Comparison of ENCODE assay signal across 18 cellular contexts in the genomic region with DNA sequence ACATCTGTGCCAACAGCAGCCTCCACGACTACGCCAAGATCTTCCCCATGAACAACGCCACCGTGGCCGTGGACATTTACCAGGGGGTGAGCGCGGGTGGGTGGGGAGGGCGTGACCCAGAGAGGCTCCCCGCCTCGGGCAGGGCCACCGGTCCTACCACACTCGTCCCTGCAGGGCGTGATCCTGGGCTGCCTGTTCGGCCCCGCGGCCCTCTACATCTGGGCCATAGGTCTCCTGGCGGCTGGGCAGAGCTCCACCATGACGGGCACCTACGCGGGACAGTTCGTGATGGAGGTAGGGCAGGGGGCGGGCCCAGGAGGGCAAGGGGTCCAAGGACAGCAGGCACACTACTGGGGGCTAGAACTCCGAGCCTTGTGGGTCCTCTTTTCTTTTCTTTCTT. TPM values are rescaled to one million over a fixed set of nuclear protein-coding genes. Genes with fewer than 3 reads are reported as not detected.
DNase-seq lines count a peak whose midpoint lies in the region; ATAC-seq, FAIRE-seq and TF ChIP-seq lines count a peak whose summit lies in the region.
"Had no signal": no experiment of that assay in that cellular context is flagged by ENCODE, and none has a peak within 500 bp of the region (broad histone marks: within the 10 kb centered on the region; RNA-seq: fewer than 3 reads in every experiment).

No MANE protein-coding gene starts in this region.

- no peak overlapping the region for H2AK5ac ChIP-seq in H1 (ENCODE audit: low read depth, low read length)

- H3K79me1 ChIP-seq in H1 (ENCODE audit: low read depth, low read length): no peaks in the 10 kb centered on the region

- H3K9ac ChIP-seq in H1 (replicated peaks in 1 of 4; ENCODE audit: extremely low read depth in 1 of 4, low read depth in 3 of 4, low read length in 3 of 4): no peak overlapping the region

- no peak for FAIRE-seq in H1 (lab: Jason Lieb, UNC)
- FAIRE-seq: A204.1, GM12892 had no signal

- no peaks in the 10 kb centered on the region for H3K79me2 ChIP-seq in H1 (ENCODE audit: control insufficient read depth in 1 of 2, insufficient read depth in 2 of 2, low read length in 2 of 2)
- H3K79me2 ChIP-seq in osteoblast (ENCODE audit: insufficient read depth, low read length): no peaks in the 10 kb centered on the region

- no peak overlapping the region for H3K27ac ChIP-seq in H1 (ENCODE audit: low read depth, low read length)
- H3K27ac ChIP-seq in lower lobe of right lung: no peak overlapping the region
- H3K27ac ChIP-seq in osteoblast (ENCODE audit: low read depth, low read length): no peak overlapping the region
- no peak overlapping the region for H3K27ac ChIP-seq in ovary
- H3K27ac ChIP-seq in testis: no peak overlapping the region
- H3K27ac ChIP-seq: C4-2B, HL-60 had no signal

- no peak overlapping the region for H2BK12ac ChIP-seq in H1 (ENCODE audit: low read depth, low read length)

- intact Hi-C loops in lower lobe of right lung (cut with DNase I) (no loop called here), ovary (cut with DNase I) (loop anchor here in 3 of 4 donors (5.0 to 10.0 kb wide), 3 partner anchors 89 to 206 kb away; no protein-coding TSS in a partner anchor), testis (cut with DNase I; ENCODE audit: low total_unique reads) (no loop called here)

- no peak overlapping the region for H3K14ac ChIP-seq in H1 (ENCODE audit: insufficient read length)

- POLR2A ChIA-PET in H1 (lab: Charles Lee; ENCODE audit: partially characterized antibody): no interaction called here

- H2AFZ ChIP-seq in H1 (ENCODE audit: low read length) (no peak overlapping the region), osteoblast (ENCODE audit: low read length) (no peak overlapping the region)

- no peak for TF ChIP-seq CTCF in H1 (IDR thresholded peaks at IDR 0.05; ENCODE audit: control extremely low read depth in 1 of 3, insufficient read depth in 1 of 3, low read depth in 1 of 3, low read length in 3 of 3)
- TF ChIP-seq CTCF in lower lobe of right lung (IDR thresholded peaks at IDR 0.05): no peak
- TF ChIP-seq CTCF in osteoblast (IDR thresholded peaks at IDR 0.05; ENCODE audit: extremely low read depth, low read depth, low read length): no peak
- TF ChIP-seq CTCF in ovary (IDR thresholded peaks at IDR 0.05): no peak
- TF ChIP-seq CTCF in testis (IDR thresholded peaks at IDR 0.05): no peak

- peak; percentile 6 for DNase-seq in D341Med (ENCODE audit: low spot score)
- DNase-seq in H1 (ENCODE audit: low read depth in 1 of 2, low spot score in 2 of 2): no peak
- peak; percentile 60 for DNase-seq in lower lobe of right lung
- DNase-seq in osteoblast (ENCODE audit: insufficient read length, low spot score, missing footprints): peak; percentile 19
- no peak for DNase-seq in ovary
- DNase-seq in testis: no peak
- no peak for DNase-seq in AML-193 (lab: John Stamatoyannopoulos, UW)
- DNase-seq: BE2C; CD8-positive, alpha-beta T cell; COR-L47; DND-41; GDM1; H7; IMR-90 had no signal

- H4K20me1 ChIP-seq in H1 (replicated peaks in 1 of 2; ENCODE audit: control insufficient read depth in 1 of 2, insufficient read depth in 2 of 2, low read length in 2 of 2) (no peaks in the 10 kb centered on the region), osteoblast (ENCODE audit: insufficient read depth, low read length) (no peaks in the 10 kb centered on the region)

- H3K9me3 ChIP-seq in H1 (ENCODE audit: insufficient read depth in 2 of 2, low read depth in 1 of 2, low read length in 1 of 2) (no peaks in the 10 kb centered on the region), lower lobe of right lung (no peaks in the 10 kb centered on the region), osteoblast (ENCODE audit: low read depth, low read length) (no peaks in the 10 kb centered on the region), ovary (no peaks in the 10 kb centered on the region), testis (no peaks in the 10 kb centered on the region)
- H3K9me3 ChIP-seq: BE2C had no signal

- H2BK5ac ChIP-seq in H1 (ENCODE audit: low read depth, low read length): no peak overlapping the region

- TF ChIP-seq RAD21 in H1 (IDR thresholded peaks at IDR 0.05 in 1 of 2, conservative IDR thresholded peaks at IDR 0.05 in 1 of 2; ENCODE audit: low read depth in 2 of 2, low read length in 2 of 2): no peak

- no peak for ATAC-seq in lower lobe of right lung
- ATAC-seq: CD8-positive, alpha-beta T cell had no signal

- H4K91ac ChIP-seq in H1 (replicated peaks; ENCODE audit: insufficient read length, low read length): no peak overlapping the region

- H3K36me3 ChIP-seq in H1 (ENCODE audit: control insufficient read depth in 2 of 4, insufficient read depth in 4 of 4, low read length in 3 of 4) (no peaks in the 10 kb centered on the region), lower lobe of right lung (peaks cover 15% of the 10 kb centered on the region), osteoblast (ENCODE audit: insufficient read depth, low read length) (no peaks in the 10 kb centered on the region), ovary (no peaks in the 10 kb centered on the region), testis (ENCODE audit: low read depth, missing control alignments) (no peaks in the 10 kb centered on the region)
- H3K36me3 ChIP-seq: BE2C had no signal

- H2BK15ac ChIP-seq in H1 (ENCODE audit: low read length): 0 out of 2 replicates have a peak overlapping the region, but pooled peaks have one; percentile 72

- no peak overlapping the region for H4K8ac ChIP-seq in H1 (ENCODE audit: extremely low read depth, insufficient read depth, low read length)

- TF ChIP-seq EP300 in H1 (IDR thresholded peaks at IDR 0.05; ENCODE audit: borderline replicate concordance in 1 of 2, low read depth in 2 of 2, low read length in 2 of 2) (no peak), ovary (IDR thresholded peaks at IDR 0.05) (no peak)

- H2BK20ac ChIP-seq in H1 (ENCODE audit: low read length): no peak overlapping the region

- no peak overlapping the region for H3K23ac ChIP-seq in H1 (ENCODE audit: insufficient read length)

- no peak for TF ChIP-seq POLR2A in H1 (IDR thresholded peaks at IDR 0.05; ENCODE audit: control extremely low read depth in 1 of 2, low read depth in 2 of 2, low read length in 2 of 2)
- no peak for TF ChIP-seq POLR2A in ovary (IDR thresholded peaks at IDR 0.05)
- no peak for TF ChIP-seq POLR2A in testis (IDR thresholded peaks at IDR 0.05)

- peaks cover 5% of the 10 kb centered on the region; the same call in 1 of the 2 replicates for H3K23me2 ChIP-seq in H1 (ENCODE audit: low read depth, low read length)

- CTCF ChIA-PET in H1 (lab: Charles Lee; ENCODE audit: partially characterized antibody): interaction anchor here (0.6 to 7.5 kb wide), 5 partner anchors 15 to 118 kb away, joined by 3 to 96 read pairs (median 68); partner anchors contain the start of genes AAMP, CATIP, PNKD and TMBIM1

- no peak overlapping the region for H4K5ac ChIP-seq in H1 (ENCODE audit: insufficient read length, low read depth, low read length)

- H3K27me3 ChIP-seq in H1 (replicated peaks in 1 of 4; ENCODE audit: control insufficient read depth in 3 of 4, extremely low read depth in 1 of 4, insufficient read depth in 3 of 4, low read length in 3 of 4): peaks cover 0 to 13% (median 10%) of the 10 kb centered on the region in 4 experiments; a peak in 5 of 7 replicates
- H3K27me3 ChIP-seq in lower lobe of right lung (ENCODE audit: low read depth): no peaks in the 10 kb centered on the region
- no peaks in the 10 kb centered on the region for H3K27me3 ChIP-seq in osteoblast (ENCODE audit: insufficient read depth, low read length)
- no peaks in the 10 kb centered on the region for H3K27me3 ChIP-seq in ovary
- H3K27me3 ChIP-seq in testis: no peaks in the 10 kb centered on the region
- H3K27me3 ChIP-seq: BE2C had no signal

- peaks cover 0 to 19% (median 8%) of the 10 kb centered on the region in 4 experiments; a peak in 5 of 7 replicates for H3K4me1 ChIP-seq in H1 (replicated peaks in 1 of 4; ENCODE audit: control insufficient read depth in 3 of 4, insufficient read depth in 4 of 4, low read length in 3 of 4)
- peaks cover 24% of the 10 kb centered on the region for H3K4me1 ChIP-seq in lower lobe of right lung
- H3K4me1 ChIP-seq in osteoblast (ENCODE audit: insufficient read depth, low read length): peaks cover 4% of the 10 kb centered on the region
- peaks cover 3% of the 10 kb centered on the region for H3K4me1 ChIP-seq in ovary (ENCODE audit: insufficient read depth)
- H3K4me1 ChIP-seq in testis: peaks cover 10% of the 10 kb centered on the region
- H3K4me1 ChIP-seq: BE2C had no signal

- H2BK120ac ChIP-seq in H1 (replicated peaks; ENCODE audit: low read depth, low read length): no peak overlapping the region

- no peak overlapping the region for H3K4ac ChIP-seq in H1 (replicated peaks; ENCODE audit: insufficient read length, low read depth, low read length)

- WGBS in H1 (ENCODE audit: extremely low coverage in 1 of 2, insufficient coverage in 1 of 2, insufficient read length in 1 of 2, insufficient replicate concordance in 2 of 2, low coverage in 1 of 2, low lambda C conversion rate in 2 of 2, missing lambda C conversion rate in 1 of 2), 2 experiments: 95% methylated on average over 15 of the region's 23 CpGs; no CpG with 5 or more reads in 1 of the 2 experiments
- WGBS in ovary, 3 donors: 91 to 96% (median 93%) methylated on average over 23 of the region's 23 CpGs
- WGBS in testis, 2 donors: 83 to 95% methylated on average over 10 to 19 of the region's 23 CpGs

- H3K56ac ChIP-seq in H1 (replicated peaks; ENCODE audit: insufficient read length, low read depth, low read length): no peak overlapping the region

- H3K4me3 ChIP-seq in H1 (ENCODE audit: extremely low read depth in 1 of 4, insufficient read depth in 2 of 4, low read depth in 3 of 4, low read length in 4 of 4): no peak overlapping the region
- no peak overlapping the region for H3K4me3 ChIP-seq in lower lobe of right lung
- no peak overlapping the region for H3K4me3 ChIP-seq in osteoblast (ENCODE audit: insufficient read depth, low read length)
- no peak overlapping the region for H3K4me3 ChIP-seq in ovary
- no peak overlapping the region for H3K4me3 ChIP-seq in testis

- no peak overlapping the region; the same call in 1 of the 2 replicates for H3K18ac ChIP-seq in H1 (ENCODE audit: extremely low read depth, low read length)

- H3K4me2 ChIP-seq in H1 (ENCODE audit: insufficient read depth in 1 of 2, low read depth in 2 of 2, low read length in 2 of 2) (no peak overlapping the region), osteoblast (ENCODE audit: insufficient read depth, low read length) (no peak overlapping the region)

RNA-seq across cellular contexts. Expression of gene CTDSP1, which starts 8.5 kb away (rescaled TPM):
- total RNA-seq in H1 (2021; fragmentation: NEBNext Ultra II Directional; extraction: Animal tissue kit (Norgen Biotek cat#: 25700)): 20.3 and 20.9 TPM in 2 replicates
- 35.2 and 51.8 TPM in 2 replicates for polyA plus RNA-seq in H1 (2011; rRNA removed)
- polyA plus RNA-seq in H1 (2011; cell fraction: cytosol; rRNA removed): 37.5 TPM
- 41.5 TPM for polyA plus RNA-seq in H1 (2011; cell fraction: nucleus; rRNA removed)
- 26.6 to 32.0 TPM (median 28.6 TPM) in 4 replicates for polyA plus RNA-seq in H1 (2012, experiment 1 of 2)
- 32.8 TPM for polyA plus RNA-seq in H1 (2012, experiment 2 of 2)
- 10.2 TPM for polyA plus RNA-seq in H1 (2013, experiment 1 of 2)
- 10.7 TPM for polyA plus RNA-seq in H1 (2013, experiment 2 of 2)
- 29.1 and 46.5 TPM in 2 replicates for polyA minus RNA-seq in H1 (2011; rRNA and poly(A)+ RNA removed)
- 23.2 TPM for polyA minus RNA-seq in H1 (2011; cell fraction: cytosol; rRNA and poly(A)+ RNA removed)
- polyA minus RNA-seq in H1 (2011; cell fraction: nucleus; rRNA and poly(A)+ RNA removed): 25.6 TPM
- total RNA-seq in lower lobe of right lung: 168 TPM
- total RNA-seq in osteoblast: 53.3 and 71.7 TPM in 2 replicates
- 100 to 1,000 TPM in 5 of 7 donors, 10 to 100 TPM in 2; 68.8 to 211 (median 159) TPM for total RNA-seq in ovary
- polyA plus RNA-seq in ovary: 100 to 1,000 TPM in 1 of 2 donors, 10 to 100 TPM in 1; 38.6 to 135 TPM
- 10 to 100 TPM; 60.7 to 87.3 TPM for total RNA-seq in testis
- polyA plus RNA-seq in testis (ENCODE audit: insufficient read depth, low read depth, low replicate concordance): 65.2 TPM

RNA-seq across cellular contexts. Expression of gene SLC11A1, which starts 9.1 kb away (rescaled TPM):
- total RNA-seq in H1 (2021; fragmentation: NEBNext Ultra II Directional; extraction: Animal tissue kit (Norgen Biotek cat#: 25700)): 0.21 and 0.43 TPM in 2 replicates
- polyA plus RNA-seq in H1 (2011; rRNA removed) (0.13 and 0.20 TPM in 2 replicates), ovary (1 to 10 TPM in 1 of 2 donors, under 1 TPM in 1; 0.83 to 3.0 TPM), testis (ENCODE audit: insufficient read depth, low read depth, low replicate concordance) (2.8 TPM)
- polyA plus RNA-seq in H1 (2011; cell fraction: cytosol; rRNA removed): 0.05 TPM
- polyA plus RNA-seq in H1 (2011; cell fraction: nucleus; rRNA removed): 0.36 TPM
- polyA plus RNA-seq in H1 (2012, experiment 1 of 2): 0.07 to 0.27 TPM (median 0.08 TPM) in 3 of 4 replicates, not detected in the other
- polyA plus RNA-seq in H1 (2012, experiment 2 of 2): 0.07 TPM
- polyA plus RNA-seq in H1 (2013, experiment 1 of 2): 0.12 TPM
- polyA plus RNA-seq in H1 (2013, experiment 2 of 2): 0.09 TPM
- polyA minus RNA-seq in H1 (2011; rRNA and poly(A)+ RNA removed): 0.05 TPM in 1 of 2 replicates, not detected in the other
- polyA minus RNA-seq in H1 (2011; cell fraction: cytosol; rRNA and poly(A)+ RNA removed): not detected
- 1.3 TPM for polyA minus RNA-seq in H1 (2011; cell fraction: nucleus; rRNA and poly(A)+ RNA removed)
- total RNA-seq in lower lobe of right lung (419 TPM), osteoblast (0.29 and 0.36 TPM in 2 replicates), ovary (10 to 100 TPM in 3 of 7 donors, 1 to 10 TPM in 4; 1.0 to 28.9 (median 8.7) TPM), testis (10 to 100 TPM; 12.7 to 32.3 TPM)
- total RNA-seq: H7 had no signal

RNA-seq across cellular contexts. Expression of gene VIL1, which starts 27.7 kb away (rescaled TPM):
- total RNA-seq in H1 (2021; fragmentation: NEBNext Ultra II Directional; extraction: Animal tissue kit (Norgen Biotek cat#: 25700)): 7.0 and 8.2 TPM in 2 replicates
- polyA plus RNA-seq in H1 (2011; rRNA removed): 6.2 and 8.1 TPM in 2 replicates
- polyA plus RNA-seq in H1 (2011; cell fraction: cytosol; rRNA removed): 5.8 TPM
- 11.8 TPM for polyA plus RNA-seq in H1 (2011; cell fraction: nucleus; rRNA removed)
- polyA plus RNA-seq in H1 (2012, experiment 1 of 2): 4.1 to 7.0 TPM (median 5.3 TPM) in 4 replicates
- 1.9 TPM for polyA plus RNA-seq in H1 (2012, experiment 2 of 2)
- 1.3 TPM for polyA plus RNA-seq in H1 (2013, experiment 1 of 2)
- 1.2 TPM for polyA plus RNA-seq in H1 (2013, experiment 2 of 2)
- polyA minus RNA-seq in H1 (2011; rRNA and poly(A)+ RNA removed): 11.3 and 14.8 TPM in 2 replicates
- 3.5 TPM for polyA minus RNA-seq in H1 (2011; cell fraction: cytosol; rRNA and poly(A)+ RNA removed)
- polyA minus RNA-seq in H1 (2011; cell fraction: nucleus; rRNA and poly(A)+ RNA removed): 6.6 TPM
- 0.41 TPM for total RNA-seq in lower lobe of right lung
- total RNA-seq in osteoblast: under 0.01 TPM in 1 of 2 replicates, not detected in the other
- total RNA-seq in ovary: 1 to 10 TPM in 1 of 7 donors, under 1 TPM in 1, not detected in 5; 0.38 to 1.3 TPM
- under 1 TPM in 1 of 2 donors, not detected in 1; 0.05 TPM for polyA plus RNA-seq in ovary
- under 1 TPM; 0.50 to 0.71 TPM for total RNA-seq in testis
- 1.6 TPM for polyA plus RNA-seq in testis (ENCODE audit: insufficient read depth, low read depth, low replicate concordance)
- total RNA-seq: IMR-90 had no signal
- polyA plus RNA-seq: IMR-90 had no signal

RNA-seq across cellular contexts. Expression of gene CATIP, which starts 34.5 kb away (rescaled TPM):
- not detected in 2 replicates for total RNA-seq in H1 (2021; fragmentation: NEBNext Ultra II Directional; extraction: Animal tissue kit (Norgen Biotek cat#: 25700))
- not detected in 2 replicates for polyA plus RNA-seq in H1 (2011; rRNA removed)
- 0.27 TPM for polyA plus RNA-seq in H1 (2011; cell fraction: cytosol; rRNA removed)
- 0.87 TPM for polyA plus RNA-seq in H1 (2011; cell fraction: nucleus; rRNA removed)
- polyA plus RNA-seq in H1 (2012, experiment 1 of 2): 0.16 to 0.34 TPM in 2 of 4 replicates, not detected in the others
- not detected for polyA plus RNA-seq in H1 (2012, experiment 2 of 2)
- polyA plus RNA-seq in H1 (2013, experiment 1 of 2): not detected
- polyA plus RNA-seq in H1 (2013, experiment 2 of 2): 0.07 TPM
- 0.60 TPM in 1 of 2 replicates, not detected in the other for polyA minus RNA-seq in H1 (2011; rRNA and poly(A)+ RNA removed)
- not detected for polyA minus RNA-seq in H1 (2011; cell fraction: cytosol; rRNA and poly(A)+ RNA removed)
- polyA minus RNA-seq in H1 (2011; cell fraction: nucleus; rRNA and poly(A)+ RNA removed): not detected
- total RNA-seq in lower lobe of right lung: 5.6 TPM
- total RNA-seq in osteoblast: not detected in 2 replicates
- 1 to 10 TPM in 5 of 7 donors, not detected in 2; 1.2 to 9.4 (median 1.4) TPM for total RNA-seq in ovary
- polyA plus RNA-seq in ovary: under 1 TPM in 1 of 2 donors, not detected in 1; 0.12 TPM
- 1 to 10 TPM; 2.0 to 5.7 TPM for total RNA-seq in testis
- polyA plus RNA-seq in testis (ENCODE audit: insufficient read depth, low read depth, low replicate concordance): 19.6 TPM
- total RNA-seq: CD8-positive, alpha-beta T cell; IMR-90 had no signal
- polyA plus RNA-seq: IMR-90 had no signal

Comparison
In these comparisons a context has a peak if more than half of its experiments do, and no peak if none do; other contexts are left out.
1. DNase-seq: peak in D341Med (single experiment), lower lobe of right lung (single experiment) and osteoblast (single experiment); none in H1 (0 of 2), ovary (0 of 5), testis (single experiment) and AML-193 (0 of 2).
2. RNA of gene SLC11A1, which starts 9.1 kb away (total RNA-seq): 419 TPM in lower lobe of right lung (single experiment); 12.7 to 32.3 TPM in testis, 1.0 to 28.9 TPM in ovary, 0.21 to 0.43 TPM in H1 and 0.29 to 0.36 TPM in osteoblast; every median in the first group is over 10 times any median in the second.
3. intact Hi-C loops: an anchor here in ovary (5.0 to 10.0 kb wide); none called in lower lobe of right lung and testis.